Comparison of ENCODE assay signal across 30 cellular contexts in the genomic region with DNA sequence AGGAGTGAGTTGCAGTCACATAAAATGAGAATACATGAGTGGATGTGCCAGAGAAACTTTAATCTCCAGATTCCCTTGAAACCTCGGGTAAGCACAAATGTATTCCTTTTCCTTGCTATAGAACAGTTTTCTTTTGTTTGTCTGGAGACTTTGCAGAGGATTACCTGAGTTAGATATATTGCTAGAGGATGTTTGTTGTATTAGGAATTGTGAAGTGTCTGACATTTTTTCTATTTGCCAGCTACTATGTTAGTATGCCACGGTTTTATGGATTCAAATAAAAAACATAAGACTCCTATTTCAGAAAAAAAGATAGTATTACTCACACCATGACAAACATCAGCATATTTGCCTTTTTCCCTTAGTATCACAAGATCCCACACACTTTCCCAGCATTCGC.
"Had no signal": no experiment of that assay in that cellular context is flagged by ENCODE, and none has a peak within 500 bp of the region (broad histone marks: within the 10 kb centered on the region; RNA-seq: fewer than 3 reads in every experiment).

No MANE protein-coding gene starts in this region.

- DNase-seq: head of caudate nucleus; hippocampal formation; kidney; left colon; left lung; lower lobe of right lung; mammary epithelial cell; mesenchymal stem cell; naive B cell; natural killer cell; nephron progenitor cell; occipital lobe; ovary; right lobe of liver; stimulated activated CD4-positive, alpha-beta T cell treated with anti-CD3 and anti-CD28 coated beads, Interleukin-12 subunit alpha, Interleukin-12 subunit beta, amount 100 ng/mL, for 4 hours; stimulated activated CD4-positive, alpha-beta T cell treated with anti-CD3 and anti-CD28 coated beads, Interleukin-15, amount 100 ng/mL, for 24 hours; stimulated activated CD4-positive, alpha-beta T cell treated with anti-CD3 and anti-CD28 coated beads, Interleukin-2, amount 100 ng/mL, for 24 hours; stimulated activated CD4-positive, alpha-beta T cell treated with anti-CD3 and anti-CD28 coated beads, Interleukin-4, amount 100 ng/mL, for 1 hour; stimulated activated naive B cell treated with anti-CD40 and anti-IgM and Interleukin-4, amounts not matched to agents 10 μg/mL and 1 μg/mL and 100 μg/mL, for 72 hours; stimulated activated naive CD8-positive, alpha-beta T cell treated with anti-CD3 and anti-CD28 coated beads, Interleukin-15, Interleukin-2, amounts not matched to agents 100 U/mL and 50 U/mL, for 24 hours; stomach; tibial artery; trophoblast cell; upper lobe of right lung had no signal

- FAIRE-seq: islet of Langerhans, kidney, urothelium cell line had no signal

- H3K9me3 ChIP-seq: left lung, lower lobe of right lung, neutrophil, ovary, right atrium auricular region, right lobe of liver, stomach, suprapubic skin, thoracic aorta, tibial artery, upper lobe of right lung had no signal

- ATAC-seq: left colon; left lung; lower lobe of right lung; natural killer cell; stimulated activated naive B cell treated with anti-CD40 and anti-IgM and Interleukin-4, amounts not matched to agents 10 μg/mL and 1 μg/mL and 100 μg/mL, for 72 hours; stimulated activated naive CD8-positive, alpha-beta T cell treated with anti-CD3 and anti-CD28 coated beads, Interleukin-15, Interleukin-2, amounts not matched to agents 100 U/mL and 50 U/mL, for 24 hours; upper lobe of right lung had no signal

- H3K4me1 ChIP-seq: left lung, lower lobe of right lung, right atrium auricular region, right lobe of liver, stomach, suprapubic skin, tibial artery, upper lobe of right lung had no signal

- H3K36me3 ChIP-seq: left lung, lower lobe of right lung, neutrophil, ovary, right atrium auricular region, right lobe of liver, stomach, suprapubic skin, thoracic aorta, tibial artery, upper lobe of right lung had no signal

- H3K27ac ChIP-seq: left lung, lower lobe of right lung, neutrophil, ovary, right atrium auricular region, right lobe of liver, stomach, suprapubic skin, thoracic aorta, tibial artery, upper lobe of right lung had no signal

- H3K4me3 ChIP-seq: left lung, lower lobe of right lung, ovary, right atrium auricular region, right lobe of liver, stomach, suprapubic skin, thoracic aorta, tibial artery, upper lobe of right lung had no signal

- H3K27me3 ChIP-seq: left lung, neutrophil, ovary, right atrium auricular region, right lobe of liver, stomach, suprapubic skin, tibial artery, upper lobe of right lung had no signal
